7 cellular contexts compared by ENCODE assay signal in the genomic region with DNA sequence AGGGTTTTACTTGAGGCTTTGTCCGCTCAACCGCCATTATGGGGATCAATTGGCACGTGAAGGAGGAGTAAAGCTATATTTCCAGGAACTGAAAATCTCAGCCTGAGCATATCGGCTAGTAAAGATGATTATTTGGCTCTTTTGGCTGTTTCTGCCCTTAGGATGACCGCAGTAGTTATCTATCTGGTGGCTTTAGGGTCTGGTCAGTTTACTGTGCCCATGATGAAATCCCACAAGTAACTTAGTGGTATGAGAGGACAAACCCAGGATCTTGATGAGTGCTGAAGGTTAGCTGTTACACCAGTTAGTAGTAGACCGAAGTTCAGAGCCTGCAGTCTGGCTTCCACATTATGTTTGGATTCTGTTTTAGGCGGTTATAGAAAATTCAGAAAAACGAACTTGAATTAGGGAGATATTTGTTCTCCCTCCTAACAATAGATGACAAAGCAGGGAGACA. TPM values are rescaled to one million over a fixed set of nuclear protein-coding genes. Genes with fewer than 3 reads are reported as not detected.
DNase-seq lines count a peak whose midpoint lies in the region; ATAC-seq and TF ChIP-seq lines count a peak whose summit lies in the region.

No MANE protein-coding gene starts in this region.

- H3F3A ChIP-seq in SU-DHL-6 (ENCODE audit: insufficient read depth) = peaks cover 56% of the 10 kb centered on the region

- peaks cover 37% of the 10 kb centered on the region for H4K20me1 ChIP-seq in SU-DHL-6 (ENCODE audit: low read depth, low read length)

- H3K9me3 ChIP-seq in SU-DHL-6 (ENCODE audit: insufficient read depth, low read length) (no peaks in the 10 kb centered on the region), gastrocnemius medialis (no peaks in the 10 kb centered on the region)

- no peak for ATAC-seq in gastrocnemius medialis
- ATAC-seq in HG02870 (IDR thresholded peaks at IDR 0.05; ENCODE audit: unreplicated experiment) = no peak
- no peak for ATAC-seq in HG02623 (IDR thresholded peaks at IDR 0.05; ENCODE audit: unreplicated experiment)

- H3K9me2 ChIP-seq in SU-DHL-6 (replicated peaks; ENCODE audit: insufficient read depth, low read length) = no peaks in the 10 kb centered on the region

- no peak overlapping the region for H2AFZ ChIP-seq in SU-DHL-6 (ENCODE audit: low read depth, low read length, severe bottlenecking)

- intact Hi-C loops in gastrocnemius medialis (cut with DNase I; ENCODE audit: low total_unique reads) = loop anchor here (2.0 kb wide), 1 partner anchor 63 kb away; a partner anchor contains a TSS

- H3K27me3 ChIP-seq in SU-DHL-6 (ENCODE audit: low read length) = no peaks in the 10 kb centered on the region
- H3K27me3 ChIP-seq in gastrocnemius medialis = no peaks in the 10 kb centered on the region

- peak overlapping the region; percentile 100 for H3K4me2 ChIP-seq in SU-DHL-6 (ENCODE audit: low read depth, low read length, poor library complexity, severe bottlenecking)

- H3K27ac ChIP-seq in SU-DHL-6 (ENCODE audit: low read depth, low read length) = peak overlapping the region; percentile 92
- peak overlapping the region; percentile 97 to 99 (median 98) for H3K27ac ChIP-seq in gastrocnemius medialis

- in situ Hi-C loops in gastrocnemius medialis (cut with MboI; ENCODE audit: low sequenced_read_pairs in 4 of 4) = no loop called here

- peak overlapping the region; percentile 99 for H3K9ac ChIP-seq in SU-DHL-6 (ENCODE audit: low read length)

- TF ChIP-seq CTCF in HFF-Myc (IDR thresholded peaks at IDR 0.05; ENCODE audit: low read depth, low read length, missing control alignments) (no peak), SU-DHL-6 (IDR thresholded peaks at IDR 0.05; ENCODE audit: insufficient read depth, low read length, poor library complexity, severe bottlenecking) (no peak), fibroblast of pulmonary artery (IDR thresholded peaks at IDR 0.05; ENCODE audit: low read length, missing control alignments) (no peak), gastrocnemius medialis (IDR thresholded peaks at IDR 0.05 in 4 of 5, conservative IDR thresholded peaks at IDR 0.05 in 1 of 5) (no peak)

- H3K79me2 ChIP-seq in SU-DHL-6 (ENCODE audit: insufficient read depth, low read length) = peaks cover 45% of the 10 kb centered on the region

- H3K36me3 ChIP-seq in SU-DHL-6 (ENCODE audit: low read length) = peaks cover 40% of the 10 kb centered on the region
- H3K36me3 ChIP-seq in gastrocnemius medialis = peaks cover 0 to 50% of the 10 kb centered on the region in 2 donors

- peaks cover 53 to 54% of the 10 kb centered on the region in 2 donors for H3K4me1 ChIP-seq in gastrocnemius medialis

- TF ChIP-seq POLR2A in gastrocnemius medialis (IDR thresholded peaks at IDR 0.05) = no peak

- H3K4me3 ChIP-seq in HFF-Myc (replicated peaks; ENCODE audit: low read depth, low read length) (peak overlapping the region; percentile 96), SU-DHL-6 (ENCODE audit: insufficient read depth, low read length, poor library complexity, severe bottlenecking) (peak overlapping the region; percentile 99), fibroblast of pulmonary artery (replicated peaks; ENCODE audit: low read depth, low read length) (peak overlapping the region; percentile 95), gastrocnemius medialis (peak overlapping the region; percentile 74 to 90 (median 84))

- DNase-seq in HFF-Myc (ENCODE audit: extremely low read depth, low read depth) = no peak
- DNase-seq in fibroblast of pulmonary artery (ENCODE audit: low read depth) = peak; percentile 34
- DNase-seq in gastrocnemius medialis = no peak
- DNase-seq in middle frontal gyrus (ENCODE audit: extremely low spot score, low spot score) = no peak

RNA-seq across cellular contexts. Expression of a gene that starts 1.2 kb away (rescaled TPM):
- 100 to 1,000 TPM in 1 of 4 donors, 10 to 100 TPM in 3; 33.2 to 131 (median 56.0) TPM for total RNA-seq in gastrocnemius medialis

RNA-seq across cellular contexts. Expression of a gene that starts 21.1 kb away (rescaled TPM):
- total RNA-seq in gastrocnemius medialis = 10 to 100 TPM; 18.3 to 33.1 (median 28.2) TPM

RNA-seq across cellular contexts. Expression of a gene that starts 37.2 kb away (rescaled TPM):
- 10 to 100 TPM in 1 of 4 donors, 1 to 10 TPM in 3; 5.3 to 12.1 (median 7.1) TPM for total RNA-seq in gastrocnemius medialis

RNA-seq across cellular contexts. Expression of a gene that starts 44.1 kb away (rescaled TPM):
- total RNA-seq in gastrocnemius medialis = 10 to 100 TPM; 19.9 to 47.0 (median 36.9) TPM

RNA-seq across cellular contexts. Expression of a gene that starts 55.4 kb away (rescaled TPM):
- total RNA-seq in gastrocnemius medialis = 100 to 1,000 TPM; 207 to 235 (median 215) TPM
